22 cellular contexts compared by ENCODE assay signal in genomic region chr21:37784591-37785318, GRCh38.
"Had no signal": no experiment of that assay in that cellular context is flagged by ENCODE, and none has a peak within 500 bp of the region (broad histone marks: within the 10 kb centered on the region; RNA-seq: fewer than 3 reads in every experiment).

No MANE protein-coding gene starts in this region.

- DNase-seq: activated CD4-positive, alpha-beta memory T cell treated with anti-CD3 and anti-CD28 coated beads, Interleukin-2, amount 10 ng/mL, durations not matched to agents 7 days and 5 days; activated CD4-positive, alpha-beta T cell treated with anti-CD3 and anti-CD28 coated beads for 48 hours; activated CD4-positive, CD25-positive, alpha-beta regulatory T cell; activated CD8-positive, alpha-beta memory T cell treated with anti-CD3 and anti-CD28 coated beads, Interleukin-2, amount 10 ng/mL, durations not matched to agents 7 days and 5 days; activated naive CD4-positive, alpha-beta T cell; activated naive CD8-positive, alpha-beta T cell treated with anti-CD3 and anti-CD28 coated beads for 36 hours; amygdala; caudate nucleus; lower lobe of right lung; nucleus accumbens; small intestine; stimulated activated CD4-positive, alpha-beta T cell treated with anti-CD3 and anti-CD28 coated beads, Interleukin-15, amount 100 ng/mL, for 24 hours; stimulated activated CD4-positive, alpha-beta T cell treated with anti-CD3 and anti-CD28 coated beads, Interleukin-2, amount 100 ng/mL, for 48 hours; stimulated activated naive CD8-positive, alpha-beta T cell treated with anti-CD3 and anti-CD28 coated beads, Interleukin-15, amount 100 ng/mL, for 72 hours; T-helper 9 cell; trophoblast cell had no signal

- H3K27me3 ChIP-seq: suprapubic skin, vagina had no signal

- ATAC-seq: activated CD8-positive, alpha-beta memory T cell treated with anti-CD3 and anti-CD28 coated beads, Interleukin-2, amount 10 ng/mL, durations not matched to agents 7 days and 5 days; lower lobe of right lung; stimulated activated naive CD8-positive, alpha-beta T cell treated with anti-CD3 and anti-CD28 coated beads, Interleukin-15, amount 100 ng/mL, for 72 hours had no signal

- H3K4me1 Mint-ChIP-seq: activated CD4-positive, alpha-beta memory T cell treated with anti-CD3 and anti-CD28 coated beads, Interleukin-2, amount 10 ng/mL, durations not matched to agents 7 days and 5 days; activated CD8-positive, alpha-beta memory T cell treated with anti-CD3 and anti-CD28 coated beads, Interleukin-2, amount 10 ng/mL, durations not matched to agents 7 days and 5 days; activated naive CD8-positive, alpha-beta T cell treated with anti-CD3 and anti-CD28 coated beads for 36 hours; nephron; stimulated activated naive CD8-positive, alpha-beta T cell treated with anti-CD3 and anti-CD28 coated beads, Interleukin-15, amount 100 ng/mL, for 72 hours had no signal

- H3K27me3 Mint-ChIP-seq: activated CD4-positive, alpha-beta memory T cell treated with anti-CD3 and anti-CD28 coated beads, Interleukin-2, amount 10 ng/mL, durations not matched to agents 7 days and 5 days; activated CD8-positive, alpha-beta memory T cell treated with anti-CD3 and anti-CD28 coated beads, Interleukin-2, amount 10 ng/mL, durations not matched to agents 7 days and 5 days; activated naive CD8-positive, alpha-beta T cell treated with anti-CD3 and anti-CD28 coated beads for 36 hours; progenitor cell of endocrine pancreas had no signal

- H3K27ac Mint-ChIP-seq: activated CD4-positive, alpha-beta memory T cell treated with anti-CD3 and anti-CD28 coated beads, Interleukin-2, amount 10 ng/mL, durations not matched to agents 7 days and 5 days; activated CD8-positive, alpha-beta memory T cell treated with anti-CD3 and anti-CD28 coated beads, Interleukin-2, amount 10 ng/mL, durations not matched to agents 7 days and 5 days; activated naive CD8-positive, alpha-beta T cell treated with anti-CD3 and anti-CD28 coated beads for 36 hours; nephron; progenitor cell of endocrine pancreas had no signal

- FAIRE-seq: frontal cortex, small intestine had no signal

- H3K4me3 ChIP-seq: coronary artery, lower lobe of right lung, suprapubic skin, vagina had no signal

- H3K36me3 Mint-ChIP-seq: activated CD8-positive, alpha-beta memory T cell treated with anti-CD3 and anti-CD28 coated beads, Interleukin-2, amount 10 ng/mL, durations not matched to agents 7 days and 5 days; activated naive CD8-positive, alpha-beta T cell treated with anti-CD3 and anti-CD28 coated beads for 36 hours had no signal

- H3K4me3 Mint-ChIP-seq: activated CD4-positive, alpha-beta memory T cell treated with anti-CD3 and anti-CD28 coated beads, Interleukin-2, amount 10 ng/mL, durations not matched to agents 7 days and 5 days; activated CD8-positive, alpha-beta memory T cell treated with anti-CD3 and anti-CD28 coated beads, Interleukin-2, amount 10 ng/mL, durations not matched to agents 7 days and 5 days; activated naive CD8-positive, alpha-beta T cell treated with anti-CD3 and anti-CD28 coated beads for 36 hours; nephron; stimulated activated naive CD8-positive, alpha-beta T cell treated with anti-CD3 and anti-CD28 coated beads, Interleukin-15, amount 100 ng/mL, for 72 hours had no signal

- H3K36me3 ChIP-seq: lower lobe of right lung, suprapubic skin, vagina had no signal
